ENCODE assay signal across 8 cellular contexts in the genomic region with DNA sequence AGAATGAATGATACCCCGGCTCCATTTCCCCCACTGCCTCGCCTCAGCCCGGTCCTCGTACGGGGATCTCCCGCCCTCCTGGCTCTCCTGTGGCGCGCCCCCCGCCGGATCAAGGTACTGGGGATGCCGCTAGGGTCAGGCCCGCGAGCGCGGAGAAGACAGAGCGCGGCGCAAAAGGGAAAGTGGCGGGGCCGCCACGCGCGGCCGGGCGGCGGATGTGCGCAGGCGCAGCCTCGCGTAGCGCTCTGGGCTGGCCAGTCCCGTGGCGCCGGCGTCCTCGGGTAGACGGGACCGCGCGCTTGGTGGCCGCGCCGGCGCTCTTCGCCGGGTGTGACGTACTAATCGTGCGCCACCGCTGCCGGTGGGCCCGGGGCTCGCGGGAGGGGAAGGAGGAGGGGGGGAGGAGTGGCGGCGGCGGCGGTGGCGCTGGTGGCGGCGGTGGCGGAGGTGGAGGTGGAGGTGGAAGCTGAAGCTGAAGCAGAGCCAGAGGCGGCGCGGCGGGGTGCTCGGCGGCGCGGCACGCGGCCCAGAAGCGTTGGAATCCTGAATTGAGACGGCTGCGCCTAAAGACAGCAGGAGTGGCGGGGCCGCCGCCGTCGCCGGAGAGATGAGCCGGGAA. TPM values are rescaled to one million over a fixed set of nuclear protein-coding genes. Genes with fewer than 3 reads are reported as not detected.
A peak's percentile ranks its signal among the peaks of the same experiment; 100 is the strongest.
DNase-seq lines count a peak whose midpoint lies in the region; ATAC-seq and TF ChIP-seq lines count a peak whose summit lies in the region.

Gene SENP3, plus strand, starts transcription at position 331 of the 619 bp plus-strand sequence. CDS start 1,158 bp downstream, outside the sequence.

- peak within 1 kb of the TSS; percentile 79 for H3K4me3 ChIP-seq in IMR-90 (ENCODE audit: insufficient read depth, low read depth, low read length)
- H3K4me3 ChIP-seq in fibroblast of the aortic adventitia (ENCODE audit: low read depth, low read length) = peak within 1 kb of the TSS; percentile 85

- no peaks in the 10 kb centered on the region for H4K20me1 ChIP-seq in IMR-90 (ENCODE audit: insufficient read depth, low read length)

- H3K27ac ChIP-seq in IMR-90 (ENCODE audit: insufficient read depth, low read length) = peak within 1 kb of the TSS; percentile 84

- CTCF ChIA-PET in IMR-90 (lab: Yijun Ruan, JAX) = interaction anchor here (1.1 to 2.8 kb wide), 6 partner anchors 10 to 206 kb away, joined by 3 to 24 read pairs (median 10); partner anchors contain the start of gene TMEM95

- in situ Hi-C loops in IMR-90 (cut with MboI; ENCODE audit: low sequenced_read_pairs) = no loop called here

- peak within 1 kb of the TSS; percentile 73 to 91 for H4K8ac ChIP-seq in IMR-90 (ENCODE audit: low read depth in 2 of 2, low read length in 2 of 2)

- TF ChIP-seq POLR2A in IMR-90 (IDR thresholded peaks at IDR 0.05; ENCODE audit: low read depth, low read length) = no peak

- H3K9me3 ChIP-seq in IMR-90 (ENCODE audit: control insufficient read depth, insufficient read depth, low read length) = no peaks in the 10 kb centered on the region

- H3K79me1 ChIP-seq in IMR-90 (ENCODE audit: low read depth in 1 of 2, low read length in 2 of 2) = peaks cover 25 to 30% of the 10 kb centered on the region in 2 experiments

- POLR2A ChIA-PET in IMR-90 (lab: Charles Lee; ENCODE audit: unreplicated experiment) = interaction anchor here (1.1 kb wide), 1 partner anchor 22 kb away, joined by 3 read pairs; no protein-coding TSS in a partner anchor

- peak within 1 kb of the TSS; percentile 100 for H2AK9ac ChIP-seq in IMR-90 (replicated peaks; ENCODE audit: low read depth, low read length, poor library complexity)

- peak within 1 kb of the TSS; percentile 54 for H4K91ac ChIP-seq in IMR-90 (ENCODE audit: insufficient read depth, low read depth, low read length)

- H3K9me1 ChIP-seq in IMR-90 (ENCODE audit: insufficient read depth, low read length) = no peaks in the 10 kb centered on the region

- peak within 1 kb of the TSS; percentile 96 to 100 (median 100) for H3K27ac Mint-ChIP-seq in nephron

- peak within 1 kb of the TSS; percentile 98 for H2AK5ac ChIP-seq in IMR-90 (ENCODE audit: low read depth, low read length)

- no peak within 1 kb of the TSS for H2BK20ac ChIP-seq in IMR-90 (ENCODE audit: low read depth, low read length)

- H3K56ac ChIP-seq in IMR-90 (ENCODE audit: extremely low read depth, insufficient read depth, low read length) = peak within 1 kb of the TSS; percentile 68; the same call in 1 of the 2 replicates

- H3K14ac ChIP-seq in IMR-90 (replicated peaks; ENCODE audit: low read depth, low read length) = peak within 1 kb of the TSS; percentile 70; the same call in 1 of the 2 replicates

- H3K27me3 Mint-ChIP-seq in nephron (ENCODE audit: low read depth) = no peaks in the 10 kb centered on the region

- H2AFZ ChIP-seq in IMR-90 (replicated peaks; ENCODE audit: low read length, poor library complexity) = peak within 1 kb of the TSS; percentile 99

- H3K27me3 ChIP-seq in IMR-90 (ENCODE audit: control insufficient read depth, insufficient read depth, low read length) = no peaks in the 10 kb centered on the region

- H3K9me3 Mint-ChIP-seq in nephron = no peaks in the 10 kb centered on the region

- dilution Hi-C loops in IMR-90 (cut with HindIII; ENCODE audit: low sequenced_read_pairs, unreplicated experiment) = no loop called here

- DNase-seq in D341Med (ENCODE audit: low spot score) (peak; percentile 96), IMR-90 (peak; percentile 88), SHP77 (lab: John Stamatoyannopoulos, UW) (peak; percentile 86 to 93), fibroblast of the aortic adventitia (ENCODE audit: low read depth) (peak; percentile 87)
- DNase-seq in activated effector memory CD4-positive, alpha-beta T cell treated with anti-CD3 and anti-CD28 coated beads, Interleukin-2, amount 50 U/mL, for 16 hours = peak; percentile 97
- DNase-seq in stimulated activated naive CD4-positive, alpha-beta T cell treated with Interleukin-2 at 50 U/mL for 16 hours (lab: John Stamatoyannopoulos, UW) = peak; percentile 85

- H3K36me3 Mint-ChIP-seq in nephron (ENCODE audit: low read depth) = peaks cover 25% of the 10 kb centered on the region

- H3K4ac ChIP-seq in IMR-90 (ENCODE audit: low read depth, low read length) = peak within 1 kb of the TSS; percentile 79

- no TSS peak for BruUV-seq in IMR-90 (replicated peaks; lab: Mats Ljungman, UMichigan)

- peak within 1 kb of the TSS; percentile 39; the same call in 1 of the 2 replicates for H3K23ac ChIP-seq in IMR-90 (ENCODE audit: low read depth, low read length)

- H3K9ac ChIP-seq in IMR-90 (ENCODE audit: low read depth, low read length) = peak within 1 kb of the TSS; percentile 75

- H2BK5ac ChIP-seq in IMR-90 (ENCODE audit: low read depth, low read length, poor library complexity, severe bottlenecking) = peak within 1 kb of the TSS; percentile 61

- intact Hi-C loops in IMR-90 (cut with micrococcal nuclease) = loop anchor here (1.0 to 10.0 kb wide), 8 partner anchors 47 to 517 kb away; partner anchors contain the start of genes KCTD11, NEURL4, POLR2A and SLC16A11

- peak within 1 kb of the TSS; percentile 51; the same call in 1 of the 3 replicates for H2BK15ac ChIP-seq in IMR-90 (ENCODE audit: low read depth, low read length)

- no peak for TF ChIP-seq RAD21 in IMR-90 (IDR thresholded peaks at IDR 0.05; ENCODE audit: low read length)

- no peak within 1 kb of the TSS for H2BK120ac ChIP-seq in IMR-90 (ENCODE audit: low read depth, low read length)

- H3K4me1 ChIP-seq in IMR-90 (ENCODE audit: control insufficient read depth, insufficient read depth, low read length) = peaks cover 9% of the 10 kb centered on the region

- peak within 1 kb of the TSS; percentile 93 to 99 (median 95) for H3K4me3 Mint-ChIP-seq in nephron

- TF ChIP-seq CTCF in IMR-90 (conservative IDR thresholded peaks at IDR 0.05; ENCODE audit: low read depth, low read length) (no peak), fibroblast of the aortic adventitia (IDR thresholded peaks at IDR 0.05; ENCODE audit: insufficient read depth, low read length) (no peak), nephron (IDR thresholded peaks at IDR 0.05; ENCODE audit: unreplicated experiment in 3 of 3) (no peak)

- H3K18ac ChIP-seq in IMR-90 (ENCODE audit: low read depth, low read length) = no peak within 1 kb of the TSS

- H3K4me2 ChIP-seq in IMR-90 (ENCODE audit: low read depth, low read length) = peak within 1 kb of the TSS; percentile 98

- peak within 1 kb of the TSS; percentile 19 for H4K5ac ChIP-seq in IMR-90 (ENCODE audit: low read depth, low read length)

- peaks cover 20% of the 10 kb centered on the region for H3K36me3 ChIP-seq in IMR-90 (ENCODE audit: control insufficient read depth, insufficient read depth, low read length)

- peaks cover 50% of the 10 kb centered on the region for H3K4me1 Mint-ChIP-seq in nephron

- WGBS in IMR-90 (ENCODE audit: extremely low coverage in 2 of 2, insufficient read length in 1 of 2), 2 experiments = 0% methylated on average over 45 of the region's 82 CpGs; no CpG with 5 or more reads in 1 of the 2 experiments

- ATAC-seq in GM21447 (IDR thresholded peaks at IDR 0.05; ENCODE audit: unreplicated experiment) = peak; percentile 41
- ATAC-seq in IMR-90 (ENCODE audit: low read depth) = peak; percentile 90

TF ChIP-seq in IMR-90, 13 proteins besides CTCF, POLR2A, EP300 and RAD21:
- TF ChIP-seq MAZ (IDR thresholded peaks at IDR 0.05; ENCODE audit: borderline replicate concordance, low read depth, low read length) (peak; percentile 82; the same call in 1 of the 2 replicates), MXI1 (IDR thresholded peaks at IDR 0.05; ENCODE audit: borderline replicate concordance, low read depth, low read length) (peak; percentile 82; the same call in 1 of the 2 replicates), RCOR1 (IDR thresholded peaks at IDR 0.05; ENCODE audit: insufficient replicate concordance, low read length) (no peak), NFE2L2 (IDR thresholded peaks at IDR 0.05; ENCODE audit: low read depth, low read length) (no peak), CHD1 (IDR thresholded peaks at IDR 0.05; ENCODE audit: low read depth, low read length) (no peak), ELK1 (IDR thresholded peaks at IDR 0.05; ENCODE audit: borderline replicate concordance, low read depth, low read length) (no peak), CEBPB (IDR thresholded peaks at IDR 0.05; ENCODE audit: low read depth, low read length) (no peak), MAFK (IDR thresholded peaks at IDR 0.05; ENCODE audit: low read depth, low read length) (no peak), SMC3 (IDR thresholded peaks at IDR 0.05; ENCODE audit: low read depth, low read length) (no peak), BHLHE40 (IDR thresholded peaks at IDR 0.05; ENCODE audit: low read depth, low read length) (0 out of 2 replicates have a peak, but pooled peaks have one; percentile 15), RFX5 (IDR thresholded peaks at IDR 0.05; ENCODE audit: low read depth, low read length) (no peak), FOS (IDR thresholded peaks at IDR 0.05; ENCODE audit: low read depth, low read length) (no peak)
- TF ChIP-seq, protein P1, sequence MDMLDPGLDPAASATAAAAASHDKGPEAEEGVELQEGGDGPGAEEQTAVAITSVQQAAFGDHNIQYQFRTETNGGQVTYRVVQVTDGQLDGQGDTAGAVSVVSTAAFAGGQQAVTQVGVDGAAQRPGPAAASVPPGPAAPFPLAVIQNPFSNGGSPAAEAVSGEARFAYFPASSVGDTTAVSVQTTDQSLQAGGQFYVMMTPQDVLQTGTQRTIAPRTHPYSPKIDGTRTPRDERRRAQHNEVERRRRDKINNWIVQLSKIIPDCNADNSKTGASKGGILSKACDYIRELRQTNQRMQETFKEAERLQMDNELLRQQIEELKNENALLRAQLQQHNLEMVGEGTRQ (IDR thresholded peaks at IDR 0.05; ENCODE audit: low read depth, low read length) = peak; percentile 47; the same call in 1 of the 2 replicates

RNA-seq across cellular contexts. Expression of gene SENP3, which starts in this region (rescaled TPM):
- total RNA-seq in IMR-90 (2012; rRNA removed) = 72.8 and 120 TPM in 2 replicates
- 74.7 and 82.4 TPM in 2 replicates for polyA plus RNA-seq in IMR-90 (2012; rRNA removed)
- 37.8 and 97.7 TPM in 2 replicates for polyA plus RNA-seq in IMR-90 (2012; cell fraction: cytosol; rRNA removed)
- polyA plus RNA-seq in IMR-90 (2012; cell fraction: nucleus; rRNA removed; ENCODE audit: low replicate concordance) = 35.2 and 52.7 TPM in 2 replicates
- 14.6 and 60.4 TPM in 2 replicates for total RNA-seq in fibroblast of the aortic adventitia (ENCODE audit: low replicate concordance)

Comparison
In these comparisons a context has a peak if more than half of its experiments do, and no peak if none do; other contexts are left out.
1. Peak in every context shown above with its lines: DNase-seq, ATAC-seq, H3K4me3 ChIP-seq and H3K27ac ChIP-seq.